In genomic region chr14:64337901-64338615, GRCh38 we compare ENCODE assay signal across 8 cellular contexts. TPM values are rescaled to one million over a fixed set of nuclear protein-coding genes. Genes with fewer than 3 reads are reported as not detected.
DNase-seq lines count a peak whose midpoint lies in the region; ATAC-seq and TF ChIP-seq lines count a peak whose summit lies in the region.

No MANE protein-coding gene starts in this region.

- DNase-seq in Ammon's horn (ENCODE audit: low spot score), result peak; percentile 55
- DNase-seq in NCI-H1105 (lab: John Stamatoyannopoulos, UW), result peak; percentile 61
- DNase-seq in SKM-1 (lab: John Stamatoyannopoulos, UW; ENCODE audit: unreplicated experiment), result peak; percentile 49
- peak in 8 of 10 donors; percentile 52 to 72 (median 57) for DNase-seq in dorsolateral prefrontal cortex
- peak; percentile 50 for DNase-seq in stimulated activated CD8-positive, alpha-beta memory T cell treated with anti-CD3 and anti-CD28 coated beads, Interleukin-4, amount 100 ng/mL, for 48 hours

- peaks cover 0 to 6% (median 0%) of the 10 kb centered on the region in 4 donors for H3K9me3 ChIP-seq in liver (ENCODE audit: control insufficient read depth in 4 of 4, low read length in 3 of 4)

- ATAC-seq in GM18498 (IDR thresholded peaks at IDR 0.05; ENCODE audit: unreplicated experiment), result peak; percentile 62
- peak; percentile 46 for ATAC-seq in HG02840 (IDR thresholded peaks at IDR 0.05; ENCODE audit: low FRiP score, unreplicated experiment)

- H3K27ac ChIP-seq in dorsolateral prefrontal cortex (peak overlapping the region in 55 of 59 donors; percentile 15 to 93 (median 79)), liver (ENCODE audit: low read depth in 1 of 2, low read length in 2 of 2) (peak overlapping the region; percentile 61 to 67)

- H3K4me3 ChIP-seq in dorsolateral prefrontal cortex (peak overlapping the region; percentile 58 to 95 (median 83)), liver (ENCODE audit: low read depth in 1 of 3, low read length in 3 of 3) (peak overlapping the region; percentile 29 to 66 (median 53))

- H3K9ac ChIP-seq in liver (ENCODE audit: low read depth in 1 of 2, low read length in 2 of 2), result no peak overlapping the region

- TF ChIP-seq CTCF in dorsolateral prefrontal cortex (IDR thresholded peaks at IDR 0.05 in 54 of 56, conservative IDR thresholded peaks at IDR 0.05 in 2 of 56; ENCODE audit: low read depth in 1 of 56, partially characterized antibody in 56 of 56) (peak in 4 of 56 donors; percentile 10 to 32 (median 13)), liver (IDR thresholded peaks at IDR 0.05; ENCODE audit: low read depth, low read length, missing input control) (no peak)

- no peaks in the 10 kb centered on the region for H3K27me3 ChIP-seq in dorsolateral prefrontal cortex
- no peaks in the 10 kb centered on the region for H3K27me3 ChIP-seq in liver (ENCODE audit: control insufficient read depth in 4 of 4, insufficient read depth in 4 of 4, low read length in 3 of 4)

- WGBS in liver, result 2% methylated on average over 48 of the region's 48 CpGs

- intact Hi-C loops in dorsolateral prefrontal cortex (cut with DNase I), result loop anchor here in 1 of 2 donors (5.0 to 10.0 kb wide), 2 partner anchors 49 to 167 kb away; partner anchors contain the start of genes MTHFD1, ZBTB1 and ZBTB25

- TF ChIP-seq RAD21 in liver (IDR thresholded peaks at IDR 0.05), result no peak

- H3K4me1 ChIP-seq in liver (ENCODE audit: control insufficient read depth in 4 of 4, insufficient read depth in 4 of 4, low read length in 3 of 4), result peaks cover 0 to 12% (median 5%) of the 10 kb centered on the region in 4 donors

- no peaks in the 10 kb centered on the region for H3K36me3 ChIP-seq in liver (ENCODE audit: control insufficient read depth in 4 of 4, insufficient read depth in 3 of 4, low read depth in 1 of 4, low read length in 3 of 4)

TF ChIP-seq in liver, 16 proteins besides CTCF, POLR2A, EP300 and RAD21:
- TF ChIP-seq JUND (IDR thresholded peaks at IDR 0.05), result no peak
- TF ChIP-seq GABPA (IDR thresholded peaks at IDR 0.05 in 1 of 2, conservative IDR thresholded peaks at IDR 0.05 in 1 of 2), result no peak
- TF ChIP-seq FOXA1 (IDR thresholded peaks at IDR 0.05), result no peak
- no peak for TF ChIP-seq MAX (IDR thresholded peaks at IDR 0.05)
- no peak for TF ChIP-seq REST (IDR thresholded peaks at IDR 0.05)
- TF ChIP-seq RXRA (IDR thresholded peaks at IDR 0.05), result no peak
- TF ChIP-seq NR2F2 (IDR thresholded peaks at IDR 0.05), result no peak
- TF ChIP-seq FOXA2 (IDR thresholded peaks at IDR 0.05), result no peak
- TF ChIP-seq ATF3 (IDR thresholded peaks at IDR 0.05), result no peak
- no peak for TF ChIP-seq HNF4G (IDR thresholded peaks at IDR 0.05)
- no peak for TF ChIP-seq ZBTB33 (IDR thresholded peaks at IDR 0.05)
- no peak for TF ChIP-seq YY1 (IDR thresholded peaks at IDR 0.05)
- no peak for TF ChIP-seq SP1 (IDR thresholded peaks at IDR 0.05)
- no peak for TF ChIP-seq EGR1 (IDR thresholded peaks at IDR 0.05; ENCODE audit: low read depth in 2 of 2)
- no peak for TF ChIP-seq TAF1 (conservative IDR thresholded peaks at IDR 0.05)
- no peak for TF ChIP-seq HNF4A (conservative IDR thresholded peaks at IDR 0.05)

RNA-seq across cellular contexts. Expression of gene ESR2, which starts 43.9 kb away (rescaled TPM):
- total RNA-seq in dorsolateral prefrontal cortex (1 to 10 TPM in 100 of 120 experiments, under 1 TPM in 20; 0.50 to 6.1 (median 1.6) TPM), liver (under 1 TPM; 0.08 to 0.09 TPM)
- polyA plus RNA-seq in liver, result under 1 TPM; 0.01 to 0.28 TPM

RNA-seq across cellular contexts. Expression of gene MTHFD1, which starts 50.1 kb away (rescaled TPM):
- 10 to 100 TPM; 41.0 to 93.1 (median 63.8) TPM for total RNA-seq in dorsolateral prefrontal cortex
- 100 to 1,000 TPM in 1 of 2 donors, 10 to 100 TPM in 1; 43.8 to 203 TPM for total RNA-seq in liver
- polyA plus RNA-seq in liver, result 100 to 1,000 TPM; 110 to 134 TPM

Comparison
In these comparisons a context has a peak if more than half of its experiments do, and no peak if none do; other contexts are left out.
1. Peak in every context shown above with its lines: DNase-seq, ATAC-seq, H3K4me3 ChIP-seq and H3K27ac ChIP-seq.